1 cellular context compared by ENCODE assay signal in genomic region chr9:111348821-111349271, GRCh38.
TF ChIP-seq lines count a peak whose summit lies in the region.

No MANE protein-coding gene starts in this region.

TF ChIP-seq in HepG2, 621 proteins besides CTCF, POLR2A, EP300 and RAD21 (continued from another document and continues in another):
- no peak for TF ChIP-seq ZBTB10 (CRISPR knock-in tag; IDR thresholded peaks at IDR 0.05; ENCODE audit: borderline replicate concordance)
- no peak for TF ChIP-seq TRIM22 (IDR thresholded peaks at IDR 0.05)
- 0 out of 2 replicates have a peak, but pooled peaks have one; percentile 31 for TF ChIP-seq MEF2D (CRISPR knock-in tag; IDR thresholded peaks at IDR 0.05)
- TF ChIP-seq ZNF143 (CRISPR knock-in tag; IDR thresholded peaks at IDR 0.05): no peak
- TF ChIP-seq HMG20B (CRISPR knock-in tag; conservative IDR thresholded peaks at IDR 0.05): peak; percentile 100
- no peak for TF ChIP-seq ZNF576 (CRISPR knock-in tag; IDR thresholded peaks at IDR 0.05)
- peak; percentile 68 for TF ChIP-seq CREM (IDR thresholded peaks at IDR 0.05)
- no peak for TF ChIP-seq CREM (CRISPR knock-in tag; IDR thresholded peaks at IDR 0.05)
- TF ChIP-seq TAF1 (CRISPR knock-in tag; IDR thresholded peaks at IDR 0.05): no peak
- TF ChIP-seq SOX6 (IDR thresholded peaks at IDR 0.05): no peak
- TF ChIP-seq SOX6 (CRISPR knock-in tag; IDR thresholded peaks at IDR 0.05): peak; percentile 85
- TF ChIP-seq ZSCAN9 (CRISPR knock-in tag; IDR thresholded peaks at IDR 0.05; ENCODE audit: borderline replicate concordance): peak; percentile 46; the same call in 1 of the 2 replicates
- TF ChIP-seq HIVEP1 (CRISPR knock-in tag; IDR thresholded peaks at IDR 0.05): no peak
- peak; percentile 91 for TF ChIP-seq PITX1 (CRISPR knock-in tag; IDR thresholded peaks at IDR 0.05)
- TF ChIP-seq SKI (IDR thresholded peaks at IDR 0.05; ENCODE audit: partially characterized antibody): peak; percentile 53
- peak; percentile 53 for TF ChIP-seq PHF21A (CRISPR knock-in tag; IDR thresholded peaks at IDR 0.05)
- TF ChIP-seq FOXO4 (CRISPR knock-in tag; conservative IDR thresholded peaks at IDR 0.05): no peak
- TF ChIP-seq FOXK1 (CRISPR knock-in tag; IDR thresholded peaks at IDR 0.05; ENCODE audit: borderline replicate concordance, low read depth): peak; percentile 87; the same call in 1 of the 2 replicates
- TF ChIP-seq KDM4B (CRISPR knock-in tag; IDR thresholded peaks at IDR 0.05): peak; percentile 51; the same call in 1 of the 2 replicates
- no peak for TF ChIP-seq ZFP37 (CRISPR knock-in tag; IDR thresholded peaks at IDR 0.05; ENCODE audit: borderline replicate concordance)
- TF ChIP-seq PPARG (CRISPR knock-in tag; conservative IDR thresholded peaks at IDR 0.05): peak; percentile 90
- no peak for TF ChIP-seq ESRRA (CRISPR knock-in tag; IDR thresholded peaks at IDR 0.05; ENCODE audit: low read depth)
- peak; percentile 76 for TF ChIP-seq ERF (CRISPR knock-in tag; IDR thresholded peaks at IDR 0.05)
- TF ChIP-seq ATF1 (CRISPR knock-in tag; IDR thresholded peaks at IDR 0.05): peak; percentile 33; the same call in 1 of the 2 replicates
- TF ChIP-seq ZBTB25 (CRISPR knock-in tag; IDR thresholded peaks at IDR 0.05): peak; percentile 29; the same call in 1 of the 2 replicates
- 0 out of 2 replicates have a peak, but pooled peaks have one; percentile 37 for TF ChIP-seq NFKBIZ (CRISPR knock-in tag; IDR thresholded peaks at IDR 0.05)
- no peak for TF ChIP-seq ZIK1 (CRISPR knock-in tag; IDR thresholded peaks at IDR 0.05; ENCODE audit: borderline replicate concordance, low read depth)
- TF ChIP-seq HMGXB4 (CRISPR knock-in tag; IDR thresholded peaks at IDR 0.05; ENCODE audit: borderline replicate concordance in 1 of 2, low read depth in 1 of 2): 0 out of 4 replicates have a peak, but pooled peaks of 1 of the 2 experiments have one; percentile 37
- TF ChIP-seq RERE (CRISPR knock-in tag; IDR thresholded peaks at IDR 0.05; ENCODE audit: low read depth): peak; percentile 98
- TF ChIP-seq HNF1A (IDR thresholded peaks at IDR 0.05; ENCODE audit: low read depth): peak; percentile 97
- peak; percentile 97 for TF ChIP-seq HNF1A (CRISPR knock-in tag; IDR thresholded peaks at IDR 0.05; ENCODE audit: borderline replicate concordance)
- no peak for TF ChIP-seq ATM (IDR thresholded peaks at IDR 0.05; ENCODE audit: borderline replicate concordance)
- no peak for TF ChIP-seq ZSCAN21 (CRISPR knock-in tag; IDR thresholded peaks at IDR 0.05; ENCODE audit: borderline replicate concordance)
- TF ChIP-seq THAP11 (CRISPR knock-in tag; IDR thresholded peaks at IDR 0.05): peak; percentile 31; the same call in 1 of the 2 replicates
- TF ChIP-seq ZNF414 (CRISPR knock-in tag; IDR thresholded peaks at IDR 0.05): no peak
- no peak for TF ChIP-seq PAF1 (CRISPR knock-in tag; IDR thresholded peaks at IDR 0.05)
- peak; percentile 94; the same call in 1 of the 2 replicates for TF ChIP-seq GATA4 (IDR thresholded peaks at IDR 0.05; ENCODE audit: borderline replicate concordance, low read depth)
- peak; percentile 94 for TF ChIP-seq NFIC (IDR thresholded peaks at IDR 0.05; ENCODE audit: low read length)
- TF ChIP-seq FOSL2 (CRISPR knock-in tag; IDR thresholded peaks at IDR 0.05): peak; percentile 66; the same call in 1 of the 2 replicates
- peak; percentile 66; the same call in 1 of the 2 replicates for TF ChIP-seq NCOR1 (IDR thresholded peaks at IDR 0.05; ENCODE audit: borderline replicate concordance, low read length)
- TF ChIP-seq BHLHE40 (IDR thresholded peaks at IDR 0.05; ENCODE audit: low read length): no peak
- no peak for TF ChIP-seq MYNN (CRISPR knock-in tag; IDR thresholded peaks at IDR 0.05; ENCODE audit: low read depth)
